26 cellular contexts compared by ENCODE assay signal in genomic region chr11:67309661-67310061, GRCh38. TPM values are rescaled to one million over a fixed set of nuclear protein-coding genes. Genes with fewer than 3 reads are reported as not detected.
DNase-seq lines count a peak whose midpoint lies in the region; ATAC-seq and TF ChIP-seq lines count a peak whose summit lies in the region.
"Had no signal": no experiment of that assay in that cellular context is flagged by ENCODE, and none has a peak within 500 bp of the region (broad histone marks: within the 10 kb centered on the region; RNA-seq: fewer than 3 reads in every experiment).

No MANE protein-coding gene starts in this region.

- POLR2A ChIA-PET in CD4-positive, alpha-beta memory T cell (lab: Charles Lee; ENCODE audit: partially characterized antibody): interaction anchor here (13.1 to 14.6 kb wide), 2 partner anchors 19 to 42 kb away, joined by 196 to 358 read pairs; partner anchors contain the start of genes ANKRD13D and GRK2
- POLR2A ChIA-PET in RWPE1 (lab: Yijun Ruan, JAX; ENCODE audit: low non-redundant PET): interaction anchor here (0.5 kb wide), 1 partner anchor 74 kb away, joined by 3 read pairs; no protein-coding TSS in a partner anchor

- H3K4me3 ChIP-seq in CD4-positive, alpha-beta memory T cell (ENCODE audit: low read length in 2 of 2): no peak overlapping the region
- H3K4me3 ChIP-seq in esophagus squamous epithelium (no peak overlapping the region), stomach (no peak overlapping the region)
- H3K4me3 ChIP-seq: gastroesophageal sphincter, psoas muscle, thyroid gland had no signal

- CTCF ChIA-PET in CD4-positive, alpha-beta memory T cell (lab: Charles Lee; ENCODE audit: partially characterized antibody): interaction anchor here (0.9 kb wide), 1 partner anchor 46 kb away, joined by 4 read pairs; no protein-coding TSS in a partner anchor
- CTCF ChIA-PET in RWPE1 (lab: Yijun Ruan, JAX): interaction anchor here (0.5 to 1.2 kb wide), 3 partner anchors 36 to 79 kb away, joined by 3 read pairs; no protein-coding TSS in a partner anchor

- H3K27ac ChIP-seq in CD4-positive, alpha-beta memory T cell (ENCODE audit: low read depth, low read length): no peak overlapping the region
- H3K27ac ChIP-seq in RWPE1 (peak overlapping the region; percentile 99), esophagus squamous epithelium (peak overlapping the region; percentile 93 to 99 (median 96)), stomach (no peak overlapping the region)
- H3K27ac ChIP-seq: gastroesophageal sphincter, HL-60, psoas muscle, thyroid gland had no signal

- no peaks in the 10 kb centered on the region for H3K27me3 Mint-ChIP-seq in CD4-positive, alpha-beta memory T cell
- H3K27me3 Mint-ChIP-seq: activated naive CD8-positive, alpha-beta T cell treated with anti-CD3 and anti-CD28 coated beads, Interleukin-2, amount 10 ng/mL, durations not matched to agents 7 days and 5 days had no signal

- peaks cover 0 to under 1% of the 10 kb centered on the region in 2 donors for H3K36me3 Mint-ChIP-seq in CD4-positive, alpha-beta memory T cell
- H3K36me3 Mint-ChIP-seq: activated naive CD8-positive, alpha-beta T cell treated with anti-CD3 and anti-CD28 coated beads, Interleukin-2, amount 10 ng/mL, durations not matched to agents 7 days and 5 days had no signal

- no peaks in the 10 kb centered on the region for H3K36me3 ChIP-seq in CD4-positive, alpha-beta memory T cell (ENCODE audit: insufficient read depth, low read length)
- H3K36me3 ChIP-seq in esophagus squamous epithelium (peaks cover 0 to 52% (median 27%) of the 10 kb centered on the region in 3 donors), stomach (peaks cover 26 to 61% (median 54%) of the 10 kb centered on the region in 4 donors)

- peaks cover 22 to 47% (median 40%) of the 10 kb centered on the region in 4 donors for H3K4me1 Mint-ChIP-seq in CD4-positive, alpha-beta memory T cell

- no peaks in the 10 kb centered on the region for H3K9me3 ChIP-seq in CD4-positive, alpha-beta memory T cell (ENCODE audit: control insufficient read depth in 1 of 2, low read length in 2 of 2)
- H3K9me3 ChIP-seq in esophagus squamous epithelium: no peaks in the 10 kb centered on the region
- H3K9me3 ChIP-seq in stomach: no peaks in the 10 kb centered on the region
- H3K9me3 ChIP-seq: Caco-2, gastroesophageal sphincter, psoas muscle, thyroid gland had no signal

- H3K4me3 Mint-ChIP-seq in CD4-positive, alpha-beta memory T cell: no peak overlapping the region
- H3K4me3 Mint-ChIP-seq: activated naive CD8-positive, alpha-beta T cell treated with anti-CD3 and anti-CD28 coated beads, Interleukin-2, amount 10 ng/mL, durations not matched to agents 7 days and 5 days; immature natural killer cell had no signal

- no peak for TF ChIP-seq CTCF in RWPE1 (conservative IDR thresholded peaks at IDR 0.05; ENCODE audit: low read depth)
- TF ChIP-seq CTCF in esophagus squamous epithelium (IDR thresholded peaks at IDR 0.05): no peak
- TF ChIP-seq CTCF in stomach (IDR thresholded peaks at IDR 0.05): no peak

- no peak for DNase-seq in CD4-positive, alpha-beta memory T cell
- DNase-seq in RWPE1 (ENCODE audit: low spot score): no peak
- no peak for DNase-seq in esophagus squamous epithelium (lab: John Stamatoyannopoulos, UW)
- peak; percentile 24 for DNase-seq in stomach
- DNase-seq in NCI-H510A treated with DMSO at 0.1 percent for 48 hours (lab: John Stamatoyannopoulos, UW): no peak
- no peak for DNase-seq in C1 segment of cervical spinal cord (lab: John Stamatoyannopoulos, UW)
- DNase-seq: activated CD8-positive, alpha-beta memory T cell treated with anti-CD3 and anti-CD28 coated beads, Interleukin-2, amount 50 U/mL, for 4 hours; activated naive CD8-positive, alpha-beta T cell treated with anti-CD3 and anti-CD28 coated beads, Interleukin-2, amount 10 ng/mL, durations not matched to agents 7 days and 5 days; DND-41; hippocampal formation; immature natural killer cell; Karpas-422; left colon; mesenchymal stem cell; NCI-H1436; NCI-H2081 treated with DMSO at 0.1 percent for 48 hours; NCI-H446; psoas muscle; stimulated activated CD4-positive, alpha-beta T cell treated with anti-CD3 and anti-CD28 coated beads, Interleukin-15, amount 100 ng/mL, for 24 hours; stimulated activated naive CD4-positive, alpha-beta T cell treated with Interleukin-2 at 50 U/mL for 16 hours; thyroid gland had no signal

- WGBS in esophagus squamous epithelium, 2 donors: no CpG with 5 or more reads among the region's 14 CpGs
- WGBS in stomach, 5 donors: 74 to 91% (median 88%) methylated on average over 7 to 14 of the region's 14 CpGs

- no peaks in the 10 kb centered on the region for H3K9me3 Mint-ChIP-seq in CD4-positive, alpha-beta memory T cell
- H3K9me3 Mint-ChIP-seq: activated naive CD8-positive, alpha-beta T cell treated with anti-CD3 and anti-CD28 coated beads, Interleukin-2, amount 10 ng/mL, durations not matched to agents 7 days and 5 days; activated T-helper 2 cell treated with anti-CD3 and anti-CD28 coated beads, Interferon-gamma antibody, Interleukin-2, Interleukin-4, amounts not matched to agents 10 μg/mL and 5 μg/mL and 100 μg/mL, durations not matched to agents 14 hours and 24 hours and 36 hours; immature natural killer cell had no signal

- ATAC-seq in HG02884 (IDR thresholded peaks at IDR 0.05; ENCODE audit: unreplicated experiment): no peak
- ATAC-seq: gastroesophageal sphincter, left colon, psoas muscle had no signal

- H3K27ac Mint-ChIP-seq in CD4-positive, alpha-beta memory T cell: peak overlapping the region in 5 of 7 donors; percentile 27 to 87 (median 52)
- H3K27ac Mint-ChIP-seq: activated naive CD8-positive, alpha-beta T cell treated with anti-CD3 and anti-CD28 coated beads, Interleukin-2, amount 10 ng/mL, durations not matched to agents 7 days and 5 days; activated T-helper 2 cell treated with anti-CD3 and anti-CD28 coated beads, Interferon-gamma antibody, Interleukin-2, Interleukin-4, amounts not matched to agents 10 μg/mL and 5 μg/mL and 100 μg/mL, durations not matched to agents 14 hours and 24 hours and 36 hours had no signal

- TF ChIP-seq POLR2A in esophagus squamous epithelium (IDR thresholded peaks at IDR 0.05) (no peak), stomach (IDR thresholded peaks at IDR 0.05) (no peak)

- H3K4me1 ChIP-seq in CD4-positive, alpha-beta memory T cell (ENCODE audit: insufficient read depth, low read length): peaks cover 39% of the 10 kb centered on the region
- H3K4me1 ChIP-seq in esophagus squamous epithelium (peaks cover 37 to 82% (median 49%) of the 10 kb centered on the region in 3 donors), stomach (peaks cover 17 to 31% (median 27%) of the 10 kb centered on the region in 4 donors)

- TF ChIP-seq EP300 in stomach (IDR thresholded peaks at IDR 0.05): no peak

- no peaks in the 10 kb centered on the region for H3K27me3 ChIP-seq in CD4-positive, alpha-beta memory T cell (ENCODE audit: insufficient read depth, low read length)
- H3K27me3 ChIP-seq in esophagus squamous epithelium (no peaks in the 10 kb centered on the region), stomach (no peaks in the 10 kb centered on the region)
- H3K27me3 ChIP-seq: gastroesophageal sphincter, thyroid gland had no signal

- intact Hi-C loops in CD4-positive, alpha-beta memory T cell (cut with micrococcal nuclease): no loop called here
- intact Hi-C loops in esophagus squamous epithelium (cut with DNase I): loop anchor here (10.0 kb wide), 1 partner anchor 255 kb away; the partner anchor contains the start of gene RHOD
- intact Hi-C loops in stomach (cut with DNase I; ENCODE audit: low total_unique reads): loop anchor here (5.0 kb wide), 1 partner anchor 47 kb away; no protein-coding TSS in a partner anchor

RNA-seq across cellular contexts. Expression of gene SSH3, which starts 6.3 kb away (rescaled TPM):
- 10 to 100 TPM; 22.5 to 26.3 TPM for total RNA-seq in CD4-positive, alpha-beta memory T cell
- 1 to 10 TPM in 1 of 2 donors, under 1 TPM in 1; 0.79 to 6.5 TPM for polyA plus RNA-seq in CD4-positive, alpha-beta memory T cell
- 10 to 100 TPM; 51.4 to 78.4 (median 64.8) TPM for total RNA-seq in esophagus squamous epithelium
- 100 to 1,000 TPM in 3 of 5 donors, 10 to 100 TPM in 2; 23.5 to 217 (median 103) TPM for total RNA-seq in stomach
- polyA plus RNA-seq in stomach: 10 to 100 TPM; 18.8 to 34.3 (median 22.6) TPM

RNA-seq across cellular contexts. Expression of gene ANKRD13D, which starts 20.6 kb away (rescaled TPM):
- total RNA-seq in CD4-positive, alpha-beta memory T cell: 100 to 1,000 TPM; 244 to 247 TPM
- polyA plus RNA-seq in CD4-positive, alpha-beta memory T cell: 10 to 100 TPM; 12.0 to 31.3 TPM
- total RNA-seq in esophagus squamous epithelium: 10 to 100 TPM; 27.4 to 50.6 (median 41.6) TPM
- total RNA-seq in stomach: 10 to 100 TPM; 24.6 to 96.4 (median 42.6) TPM
- polyA plus RNA-seq in stomach: 10 to 100 TPM; 18.5 to 61.3 (median 30.9) TPM

RNA-seq across cellular contexts. Expression of gene GRK2, which starts 43.4 kb away (rescaled TPM):
- 100 to 1,000 TPM; 299 to 310 TPM for total RNA-seq in CD4-positive, alpha-beta memory T cell
- 10 to 100 TPM; 12.8 to 63.7 TPM for polyA plus RNA-seq in CD4-positive, alpha-beta memory T cell
- total RNA-seq in esophagus squamous epithelium: 10 to 100 TPM; 54.1 to 93.2 (median 68.5) TPM
- 100 to 1,000 TPM in 4 of 5 donors, 10 to 100 TPM in 1; 53.8 to 266 (median 131) TPM for total RNA-seq in stomach
- 10 to 100 TPM; 44.0 to 59.4 (median 46.5) TPM for polyA plus RNA-seq in stomach

RNA-seq across cellular contexts. Expression of gene POLD4, which starts 43.7 kb away (rescaled TPM):
- 10 to 100 TPM; 87.9 to 91.3 TPM for total RNA-seq in CD4-positive, alpha-beta memory T cell
- 10 to 100 TPM; 93.6 to 96.2 TPM for polyA plus RNA-seq in CD4-positive, alpha-beta memory T cell
- 100 to 1,000 TPM in 1 of 4 donors, 10 to 100 TPM in 3; 62.6 to 113 (median 74.7) TPM for total RNA-seq in esophagus squamous epithelium
- total RNA-seq in stomach: 100 to 1,000 TPM in 1 of 5 donors, 10 to 100 TPM in 4; 13.8 to 117 (median 54.8) TPM
- polyA plus RNA-seq in stomach: 100 to 1,000 TPM; 129 to 316 (median 153) TPM

Comparison
In these comparisons a context has a peak if more than half of its experiments do, and no peak if none do; other contexts are left out.
1. H3K27ac ChIP-seq: peak in RWPE1 (single experiment) and esophagus squamous epithelium (4 of 4); none in CD4-positive, alpha-beta memory T cell (single experiment) and stomach (0 of 5).